Comparison of ENCODE assay signal across 12 cellular contexts in the genomic region with DNA sequence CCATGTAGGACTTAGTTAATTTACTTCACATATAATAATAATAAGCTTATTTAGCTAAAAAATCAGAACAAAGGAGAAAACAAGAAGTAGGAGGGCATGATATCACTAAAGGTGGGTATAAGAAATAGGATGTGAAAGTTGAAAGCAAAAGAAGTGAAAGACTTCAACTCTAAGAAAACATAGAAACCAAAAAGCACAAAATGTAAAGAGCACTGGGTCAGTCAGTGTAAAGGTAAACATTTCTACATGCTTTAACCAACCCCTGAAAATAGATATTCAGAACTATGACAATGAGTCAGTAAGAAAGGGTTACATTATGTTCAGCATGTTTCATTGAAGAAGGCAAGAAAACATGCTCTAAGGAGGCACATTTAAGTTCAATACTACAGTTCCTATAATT.
A peak's percentile ranks its signal among the peaks of the same experiment; 100 is the strongest.
DNase-seq lines count a peak whose midpoint lies in the region; ATAC-seq, FAIRE-seq and TF ChIP-seq lines count a peak whose summit lies in the region.
"Had no signal": no experiment of that assay in that cellular context is flagged by ENCODE, and none has a peak within 500 bp of the region (broad histone marks: within the 10 kb centered on the region; RNA-seq: fewer than 3 reads in every experiment).

No MANE protein-coding gene starts in this region.

- no peaks in the 10 kb centered on the region for H3K9me3 ChIP-seq in GM12878 (replicated peaks; ENCODE audit: control insufficient read depth, insufficient read depth, low read length)

- H3K4me1 Mint-ChIP-seq in activated CD4-positive, alpha-beta memory T cell treated with anti-CD3 and anti-CD28 coated beads, Interleukin-2, amount 10 ng/mL, durations not matched to agents 7 days and 5 days, result no peaks in the 10 kb centered on the region

- H4K5ac ChIP-seq in mesendoderm (ENCODE audit: low read length), result no peak overlapping the region

- H3K27me3 ChIP-seq in GM12878 (replicated peaks in 1 of 2; ENCODE audit: control insufficient read depth in 2 of 2, insufficient read depth in 2 of 2, low read length in 1 of 2) (no peaks in the 10 kb centered on the region), mesendoderm (ENCODE audit: insufficient read depth, low read length, poor library complexity) (no peaks in the 10 kb centered on the region)

- no peak overlapping the region for H3K56ac ChIP-seq in mesendoderm (ENCODE audit: low read length)

- H3K27ac Mint-ChIP-seq in activated CD4-positive, alpha-beta memory T cell treated with anti-CD3 and anti-CD28 coated beads, Interleukin-2, amount 10 ng/mL, durations not matched to agents 7 days and 5 days, result no peak overlapping the region

- BruUV-seq in GM12878 (replicated peaks; lab: Mats Ljungman, UMichigan), result no TSS peak

- no peaks in the 10 kb centered on the region for H3K9me3 Mint-ChIP-seq in activated CD4-positive, alpha-beta memory T cell treated with anti-CD3 and anti-CD28 coated beads, Interleukin-2, amount 10 ng/mL, durations not matched to agents 7 days and 5 days

- no peak overlapping the region for H3K27ac ChIP-seq in GM12878 (ENCODE audit: control insufficient read depth, insufficient read depth)
- H3K27ac ChIP-seq in mesendoderm (ENCODE audit: low read depth, low read length), result no peak overlapping the region
- H3K27ac ChIP-seq: VCaP had no signal

- CTCF ChIA-PET in GM12878 (lab: Yijun Ruan, JAX), result no interaction called here
- CTCF ChIA-PET in activated CD4-positive, alpha-beta memory T cell treated with anti-CD3 and anti-CD28 coated beads, Interleukin-2, amount 10 ng/mL, durations not matched to agents 7 days and 5 days (lab: Charles Lee), result interaction anchor here (0.6 kb wide), 1 partner anchor 92 kb away, joined by 3 read pairs; no protein-coding TSS in a partner anchor

- H2AFZ ChIP-seq in GM12878 (ENCODE audit: control insufficient read depth, low read depth, low read length), result no peak overlapping the region

- H4K8ac ChIP-seq in mesendoderm (ENCODE audit: low read depth, low read length), result no peak overlapping the region

- no peak overlapping the region for H2BK5ac ChIP-seq in mesendoderm (ENCODE audit: low read length)

- POLR2A ChIA-PET in GM12878 (lab: Charles Lee), result no interaction called here
- POLR2A ChIA-PET in activated CD4-positive, alpha-beta memory T cell treated with anti-CD3 and anti-CD28 coated beads, Interleukin-2, amount 10 ng/mL, durations not matched to agents 7 days and 5 days (lab: Charles Lee), result no interaction called here

- intact Hi-C loops in GM12878 (cut with micrococcal nuclease; ENCODE audit: unreplicated experiment), result no loop called here
- intact Hi-C loops in Right ventricle myocardium superior (cut with DNase I), result no loop called here

- H2BK120ac ChIP-seq in mesendoderm (ENCODE audit: low read depth, low read length), result no peak overlapping the region

- no peak overlapping the region for H3K4ac ChIP-seq in mesendoderm (ENCODE audit: low read depth, low read length)

- no peaks in the 10 kb centered on the region for H4K20me1 ChIP-seq in GM12878 (ENCODE audit: control insufficient read depth, insufficient read depth)

- ATAC-seq in GM18861 (IDR thresholded peaks at IDR 0.05; ENCODE audit: unreplicated experiment) (peak; percentile 92), GM21515 (IDR thresholded peaks at IDR 0.05; ENCODE audit: unreplicated experiment) (peak; percentile 96), HG03045 (IDR thresholded peaks at IDR 0.05; ENCODE audit: unreplicated experiment) (peak; percentile 80), GM12878 (peak; percentile 93), Right ventricle myocardium superior (ENCODE audit: poor library complexity) (no peak)

- TF ChIP-seq POLR2A in GM12878 (IDR thresholded peaks at IDR 0.05; ENCODE audit: low read depth, low read length), result no peak

- peak; percentile 99 for FAIRE-seq in GM12878 (lab: Jason Lieb, UNC)
- FAIRE-seq: bronchial epithelial cell had no signal

- no peak overlapping the region for H2AK5ac ChIP-seq in mesendoderm (ENCODE audit: low read length)

- H3K9ac ChIP-seq in GM12878 (ENCODE audit: control insufficient read depth, insufficient read depth, low read length), result no peak overlapping the region
- H3K9ac ChIP-seq in mesendoderm (ENCODE audit: low read length), result no peak overlapping the region

- no peaks in the 10 kb centered on the region for H3K79me2 ChIP-seq in GM12878 (ENCODE audit: control insufficient read depth, insufficient read depth, low read length)
- H3K79me2 ChIP-seq in mesendoderm (ENCODE audit: control insufficient read depth, insufficient read depth, low read length), result no peaks in the 10 kb centered on the region

- no peaks in the 10 kb centered on the region for H3K79me1 ChIP-seq in mesendoderm (ENCODE audit: low read length)

- TF ChIP-seq CTCF in GM12878 (IDR thresholded peaks at IDR 0.05 in 2 of 3, conservative IDR thresholded peaks at IDR 0.05 in 1 of 3; ENCODE audit: control insufficient read depth in 2 of 3, extremely low read depth in 1 of 3, insufficient read depth in 1 of 3, low read depth in 3 of 3, low read length in 3 of 3), result no peak

- no peak overlapping the region for H3K4me3 ChIP-seq in GM12878
- H3K4me3 ChIP-seq in mesendoderm (ENCODE audit: low read length), result no peak overlapping the region

- no peak overlapping the region for H3K4me3 Mint-ChIP-seq in activated CD4-positive, alpha-beta memory T cell treated with anti-CD3 and anti-CD28 coated beads, Interleukin-2, amount 10 ng/mL, durations not matched to agents 7 days and 5 days

- RAD21 ChIA-PET in GM12878 (lab: Charles Lee; ENCODE audit: unreplicated experiment), result no interaction called here

- 0 out of 4 replicates have a peak, but pooled peaks have one; percentile 11 to 36 for TF ChIP-seq EP300 in GM12878 (IDR thresholded peaks at IDR 0.05; ENCODE audit: borderline replicate concordance in 1 of 2, control insufficient read depth in 1 of 2, low read depth in 2 of 2, low read length in 2 of 2)

- H3K18ac ChIP-seq in mesendoderm (ENCODE audit: low read length), result no peak overlapping the region

- no peaks in the 10 kb centered on the region for H3K27me3 Mint-ChIP-seq in activated CD4-positive, alpha-beta memory T cell treated with anti-CD3 and anti-CD28 coated beads, Interleukin-2, amount 10 ng/mL, durations not matched to agents 7 days and 5 days

- no peaks in the 10 kb centered on the region for H3K36me3 Mint-ChIP-seq in activated CD4-positive, alpha-beta memory T cell treated with anti-CD3 and anti-CD28 coated beads, Interleukin-2, amount 10 ng/mL, durations not matched to agents 7 days and 5 days (ENCODE audit: low read depth)

- no peak overlapping the region for H2BK15ac ChIP-seq in mesendoderm (replicated peaks; ENCODE audit: low read depth)

- H3K4me2 ChIP-seq in GM12878 (ENCODE audit: control insufficient read depth, insufficient read depth), result peak overlapping the region; percentile 50
- no peak overlapping the region for H3K4me2 ChIP-seq in mesendoderm (ENCODE audit: low read length)

- in situ Hi-C loops in GM12878 (cut with MboI), result no loop called here

- SMC1A ChIA-PET in GM12878 (lab: Charles Lee; ENCODE audit: uncharacterized antibody, unreplicated experiment), result interaction anchor here (1.0 kb wide), 1 partner anchor 10 kb away, joined by 4 read pairs; no protein-coding TSS in a partner anchor

- peaks cover 13% of the 10 kb centered on the region for H3K4me1 ChIP-seq in GM12878 (ENCODE audit: control insufficient read depth, insufficient read depth, low read length)
- H3K4me1 ChIP-seq in mesendoderm (ENCODE audit: control insufficient read depth, low read depth, low read length), result no peaks in the 10 kb centered on the region

- H3K36me3 ChIP-seq in GM12878 (ENCODE audit: control insufficient read depth in 2 of 2, insufficient read depth in 2 of 2, low read length in 1 of 2) (no peaks in the 10 kb centered on the region), mesendoderm (ENCODE audit: control insufficient read depth, insufficient read depth, low read length) (no peaks in the 10 kb centered on the region)

- peak; percentile 48 for DNase-seq in GM12878 (ENCODE audit: low read depth, low spot score)
- no peak for DNase-seq in Right ventricle myocardium superior
- no peak for DNase-seq in activated CD4-positive, alpha-beta memory T cell treated with anti-CD3 and anti-CD28 coated beads, Interleukin-2, amount 10 ng/mL, durations not matched to agents 7 days and 5 days
- no peak for DNase-seq in NCI-H1436 (lab: John Stamatoyannopoulos, UW)
- DNase-seq in mesendoderm, result no peak
- DNase-seq: NCI-H2029, RPMI8226 had no signal

- no peak overlapping the region for H3K23ac ChIP-seq in mesendoderm (ENCODE audit: low read length)

- TF ChIP-seq RAD21 in GM12878 (IDR thresholded peaks at IDR 0.05; ENCODE audit: insufficient read depth, low read depth, low read length), result no peak

TF ChIP-seq in GM12878, 131 proteins besides CTCF, POLR2A, EP300 and RAD21 (continues in another document):
- TF ChIP-seq JUNB (IDR thresholded peaks at IDR 0.05) (peak; percentile 54; the same call in 1 of the 2 replicates), BACH1 (IDR thresholded peaks at IDR 0.05; ENCODE audit: borderline replicate concordance) (no peak), CHD4 (IDR thresholded peaks at IDR 0.05) (no peak), NR2F1 (conservative IDR thresholded peaks at IDR 0.05) (no peak), TCF7 (IDR thresholded peaks at IDR 0.05; ENCODE audit: borderline replicate concordance) (no peak), MTA2 (IDR thresholded peaks at IDR 0.05; ENCODE audit: low read depth) (peak; percentile 62), IKZF2 (IDR thresholded peaks at IDR 0.05) (peak; percentile 33 to 61; a peak in 1 of 4 replicates), YY1 (IDR thresholded peaks at IDR 0.05; ENCODE audit: low read depth, low read length) (no peak), ETV6 (conservative IDR thresholded peaks at IDR 0.05 in 1 of 2, IDR thresholded peaks at IDR 0.05 in 1 of 2; ENCODE audit: borderline replicate concordance in 1 of 2, low read depth in 1 of 2) (no peak)
- TF ChIP-seq, protein P1, sequence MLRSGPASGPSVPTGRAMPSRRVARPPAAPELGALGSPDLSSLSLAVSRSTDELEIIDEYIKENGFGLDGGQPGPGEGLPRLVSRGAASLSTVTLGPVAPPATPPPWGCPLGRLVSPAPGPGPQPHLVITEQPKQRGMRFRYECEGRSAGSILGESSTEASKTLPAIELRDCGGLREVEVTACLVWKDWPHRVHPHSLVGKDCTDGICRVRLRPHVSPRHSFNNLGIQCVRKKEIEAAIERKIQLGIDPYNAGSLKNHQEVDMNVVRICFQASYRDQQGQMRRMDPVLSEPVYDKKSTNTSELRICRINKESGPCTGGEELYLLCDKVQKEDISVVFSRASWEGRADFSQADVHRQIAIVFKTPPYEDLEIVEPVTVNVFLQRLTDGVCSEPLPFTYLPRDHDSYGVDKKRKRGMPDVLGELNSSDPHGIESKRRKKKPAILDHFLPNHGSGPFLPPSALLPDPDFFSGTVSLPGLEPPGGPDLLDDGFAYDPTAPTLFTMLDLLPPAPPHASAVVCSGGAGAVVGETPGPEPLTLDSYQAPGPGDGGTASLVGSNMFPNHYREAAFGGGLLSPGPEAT (IDR thresholded peaks at IDR 0.05; ENCODE audit: low read depth), result no peak
- TF ChIP-seq, protein P2, sequence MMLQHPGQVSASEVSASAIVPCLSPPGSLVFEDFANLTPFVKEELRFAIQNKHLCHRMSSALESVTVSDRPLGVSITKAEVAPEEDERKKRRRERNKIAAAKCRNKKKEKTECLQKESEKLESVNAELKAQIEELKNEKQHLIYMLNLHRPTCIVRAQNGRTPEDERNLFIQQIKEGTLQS (IDR thresholded peaks at IDR 0.05; ENCODE audit: borderline replicate concordance, extremely low read depth, low read depth, low read length), result no peak
